In genomic region chr19:41703602-41704293, GRCh38 we compare ENCODE assay signal across 21 cellular contexts. TPM values are rescaled to one million over a fixed set of nuclear protein-coding genes. Genes with fewer than 3 reads are reported as not detected.
"Had no signal": no experiment of that assay in that cellular context is flagged by ENCODE, and none has a peak within 500 bp of the region (broad histone marks: within the 10 kb centered on the region; RNA-seq: fewer than 3 reads in every experiment).

No MANE protein-coding gene starts in this region.

- H3K36me3 ChIP-seq: adrenal gland, cardiac muscle cell, esophagus squamous epithelium, left lung, neutrophil, suprapubic skin had no signal

- H3K27ac ChIP-seq: adrenal gland, cardiac muscle cell, esophagus squamous epithelium, hepatocyte, left lung, neutrophil, suprapubic skin had no signal

- H3K27me3 ChIP-seq: cardiac muscle cell, hepatocyte had no signal

- FAIRE-seq: keratinocyte, small intestine, urothelium cell line had no signal

- H3K4me3 ChIP-seq: adrenal gland, cardiac muscle cell, esophagus squamous epithelium, hepatocyte, left lung, suprapubic skin had no signal

- DNase-seq: activated CD4-positive, alpha-beta memory T cell treated with anti-CD3 and anti-CD28 coated beads for 36 hours; activated CD4-positive, alpha-beta T cell treated with anti-CD3 and anti-CD28 coated beads for 36 hours; activated naive CD4-positive, alpha-beta T cell treated with anti-CD3 and anti-CD28 coated beads for 36 hours; esophagus squamous epithelium; left lung; mammary epithelial cell; small intestine; T-helper 1 cell; T1000 had no signal

- ATAC-seq: activated CD4-positive, alpha-beta T cell treated with anti-CD3 and anti-CD28 coated beads for 36 hours; left lung; naive thymus-derived CD8-positive, alpha-beta T cell; SK-N-SH treated with all-trans-retinoic acid at 6 μM for 48 hours had no signal

- H3K4me1 ChIP-seq: adrenal gland, suprapubic skin had no signal

- H3K9me3 ChIP-seq: adrenal gland, esophagus squamous epithelium, left lung, neutrophil, suprapubic skin had no signal

RNA-seq across cellular contexts. Expression of gene CEACAM5, which starts 4.7 kb away (rescaled TPM):
- total RNA-seq: activated CD4-positive, alpha-beta memory T cell treated with anti-CD3 and anti-CD28 coated beads for 36 hours; activated CD4-positive, alpha-beta T cell treated with anti-CD3 and anti-CD28 coated beads for 36 hours; activated naive CD4-positive, alpha-beta T cell treated with anti-CD3 and anti-CD28 coated beads for 36 hours; activated T-helper 1 cell treated with anti-CD3 and anti-CD28 coated beads, Interleukin-12 subunit alpha, Interleukin-12 subunit beta, Interleukin-2, Interleukin-4 antibody, amounts not matched to agents 30 ng/mL and 10 ng/mL and 1 ng/mL, durations not matched to agents 14 hours and 24 hours and 36 hours; cardiac muscle cell; fibroblast of villous mesenchyme; glomerular endothelial cell; mammary epithelial cell; naive thymus-derived CD8-positive, alpha-beta T cell had no signal

RNA-seq across cellular contexts. Expression of gene CEACAM7, which starts 15.7 kb away (rescaled TPM):
- total RNA-seq: activated CD4-positive, alpha-beta memory T cell treated with anti-CD3 and anti-CD28 coated beads for 36 hours; activated CD4-positive, alpha-beta T cell treated with anti-CD3 and anti-CD28 coated beads for 36 hours; activated naive CD4-positive, alpha-beta T cell treated with anti-CD3 and anti-CD28 coated beads for 36 hours; activated T-helper 1 cell treated with anti-CD3 and anti-CD28 coated beads, Interleukin-12 subunit alpha, Interleukin-12 subunit beta, Interleukin-2, Interleukin-4 antibody, amounts not matched to agents 30 ng/mL and 10 ng/mL and 1 ng/mL, durations not matched to agents 14 hours and 24 hours and 36 hours; cardiac muscle cell; fibroblast of villous mesenchyme; glomerular endothelial cell; mammary epithelial cell; naive thymus-derived CD8-positive, alpha-beta T cell had no signal

RNA-seq across cellular contexts. Expression of gene CEACAM6, which starts 51.6 kb away (rescaled TPM):
- total RNA-seq: activated CD4-positive, alpha-beta memory T cell treated with anti-CD3 and anti-CD28 coated beads for 36 hours; activated CD4-positive, alpha-beta T cell treated with anti-CD3 and anti-CD28 coated beads for 36 hours; activated naive CD4-positive, alpha-beta T cell treated with anti-CD3 and anti-CD28 coated beads for 36 hours; activated T-helper 1 cell treated with anti-CD3 and anti-CD28 coated beads, Interleukin-12 subunit alpha, Interleukin-12 subunit beta, Interleukin-2, Interleukin-4 antibody, amounts not matched to agents 30 ng/mL and 10 ng/mL and 1 ng/mL, durations not matched to agents 14 hours and 24 hours and 36 hours; cardiac muscle cell; fibroblast of villous mesenchyme; glomerular endothelial cell; naive thymus-derived CD8-positive, alpha-beta T cell had no signal
